In the genomic region with DNA sequence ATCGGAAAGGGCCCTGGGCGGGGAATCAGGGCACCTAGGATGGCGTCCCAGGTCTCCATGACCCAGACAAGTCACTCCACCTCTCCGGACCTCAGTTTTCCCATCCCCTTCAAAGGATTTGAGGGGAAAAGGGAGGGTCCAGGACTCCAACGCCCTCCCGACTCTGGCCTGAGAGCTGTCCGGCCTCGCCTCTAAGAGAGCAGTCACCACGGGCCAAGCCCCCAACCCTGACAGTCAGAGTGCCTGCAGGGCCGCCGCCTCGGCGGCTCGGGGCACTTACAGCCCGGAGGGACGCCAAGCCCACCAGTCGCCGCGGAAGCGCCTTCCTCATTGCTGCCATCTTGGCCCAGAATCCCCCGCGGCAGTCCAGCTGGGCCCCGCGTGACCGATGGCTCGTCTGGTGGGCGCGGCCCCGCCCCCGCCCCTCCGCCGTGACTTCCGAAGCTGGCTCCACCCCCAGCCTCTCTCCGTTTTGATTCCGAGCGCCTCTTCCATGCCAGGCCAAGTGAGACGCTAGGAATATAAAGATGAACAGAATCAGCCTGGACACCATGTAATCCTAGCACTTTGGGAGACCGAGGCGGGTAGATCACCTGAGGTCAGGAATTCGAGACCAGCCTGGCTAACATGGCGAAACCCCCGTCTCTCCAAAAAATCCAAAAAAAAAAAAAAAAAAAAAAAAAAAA, we compare ENCODE assay signal across 8 cellular contexts. TPM values are rescaled to one million over a fixed set of nuclear protein-coding genes. Genes with fewer than 3 reads are reported as not detected.
DNase-seq lines count a peak whose midpoint lies in the region; ATAC-seq, FAIRE-seq and TF ChIP-seq lines count a peak whose summit lies in the region.

A gene (minus strand): TSS at position 354 of the 686 bp plus-strand sequence. CDS start 14 bp downstream, at position 340.

- H3K27ac ChIP-seq in HEK293 (ENCODE audit: extremely low read depth, low read depth, low read length) (peak within 1 kb of the TSS; percentile 57), pancreas (peak within 1 kb of the TSS; percentile 77 to 91 (median 87)), thyroid gland (peak within 1 kb of the TSS; percentile 91 to 99 (median 91))

- intact Hi-C loops in Right ventricle myocardium superior (cut with DNase I) = no loop called here
- intact Hi-C loops in pancreas (cut with DNase I) = no loop called here
- intact Hi-C loops in thyroid gland (cut with DNase I) = loop anchor here (5.0 kb wide), 1 partner anchor 42 kb away; a partner anchor contains a TSS

- no peaks in the 10 kb centered on the region for H3K27me3 ChIP-seq in pancreas
- H3K27me3 ChIP-seq in thyroid gland = no peaks in the 10 kb centered on the region

- 0% methylated on average over 42 of the region's 42 CpGs for WGBS in pancreas, 2 donors
- 0 to 1% methylated on average over 10 to 24 of the region's 42 CpGs for WGBS in thyroid gland, 2 donors

- FAIRE-seq in G401.6 (lab: Jason Lieb, UNC) = peak; percentile 82
- FAIRE-seq in pancreas (lab: Jason Lieb, UNC) = no peak

- H3K4me1 ChIP-seq in HEK293 (ENCODE audit: control insufficient read depth, insufficient read depth, low read length) (no peaks in the 10 kb centered on the region), pancreas (peaks cover 0 to 6% (median 3%) of the 10 kb centered on the region in 3 donors), thyroid gland (peaks cover 0 to 7% of the 10 kb centered on the region in 2 donors)

- no peaks in the 10 kb centered on the region for H3K36me3 ChIP-seq in HEK293 (ENCODE audit: control insufficient read depth in 2 of 2, insufficient read depth in 1 of 2, low read length in 2 of 2)
- H3K36me3 ChIP-seq in pancreas = no peaks in the 10 kb centered on the region
- H3K36me3 ChIP-seq in thyroid gland = no peaks in the 10 kb centered on the region

- TF ChIP-seq POLR2A in thyroid gland (IDR thresholded peaks at IDR 0.05) = peak in 1 of 2 donors; percentile 91

- no peaks in the 10 kb centered on the region for H3K9me3 ChIP-seq in HEK293 (ENCODE audit: control insufficient read depth, insufficient read depth, low read depth, low read length)
- H3K9me3 ChIP-seq in pancreas = no peaks in the 10 kb centered on the region
- no peaks in the 10 kb centered on the region for H3K9me3 ChIP-seq in thyroid gland

- TF ChIP-seq CTCF in HEK293 (tag by site-specific recombination; IDR thresholded peaks at IDR 0.05) (no peak), pancreas (IDR thresholded peaks at IDR 0.05) (no peak), thyroid gland (IDR thresholded peaks at IDR 0.05) (no peak)

- ATAC-seq in Right ventricle myocardium superior (ENCODE audit: poor library complexity) (peak; percentile 100), pancreas (peak; percentile 98 to 100 (median 100))

- peak; percentile 90 for DNase-seq in NCI-H1105 (lab: John Stamatoyannopoulos, UW)
- DNase-seq in SW480 (ENCODE audit: low spot score) = peak; percentile 86
- DNase-seq in activated naive CD8-positive, alpha-beta T cell treated with anti-CD3 and anti-CD28 coated beads, Interleukin-2, amount 50 U/mL, for 16 hours (ENCODE audit: low read depth, low spot score) = peak; percentile 76
- peak; percentile 94 for DNase-seq in Right ventricle myocardium superior
- DNase-seq in pancreas = peak; percentile 86 to 95 (median 92)
- peak; percentile 94 to 95 for DNase-seq in thyroid gland

- peak within 1 kb of the TSS; percentile 97 for H3K4me3 ChIP-seq in HEK293 (ENCODE audit: low read depth, low read length)
- peak within 1 kb of the TSS; percentile 76 to 99 (median 90) for H3K4me3 ChIP-seq in pancreas
- H3K4me3 ChIP-seq in thyroid gland (replicated peaks in 1 of 3) = peak within 1 kb of the TSS; percentile 84 to 97 (median 87)

- CTCF ChIA-PET in HEK293 (lab: Yijun Ruan, JAX) = interaction anchor here (0.6 to 5.7 kb wide), 6 partner anchors 13 to 204 kb away, joined by 3 to 80 read pairs (median 4); a partner anchor contains a TSS

- POLR2A ChIA-PET in HEK293 (lab: Yijun Ruan, JAX) = interaction anchor here (0.6 to 3.1 kb wide), 16 partner anchors 9 to 218 kb away, joined by 3 to 11 read pairs (median 4); a partner anchor contains a TSS

TF ChIP-seq in HEK293, 187 proteins besides CTCF, POLR2A, EP300 and RAD21 (continues in another document):
- TF ChIP-seq HOXC10 (CRISPR knock-in tag; IDR thresholded peaks at IDR 0.05) = no peak
- TF ChIP-seq, protein P1, sequence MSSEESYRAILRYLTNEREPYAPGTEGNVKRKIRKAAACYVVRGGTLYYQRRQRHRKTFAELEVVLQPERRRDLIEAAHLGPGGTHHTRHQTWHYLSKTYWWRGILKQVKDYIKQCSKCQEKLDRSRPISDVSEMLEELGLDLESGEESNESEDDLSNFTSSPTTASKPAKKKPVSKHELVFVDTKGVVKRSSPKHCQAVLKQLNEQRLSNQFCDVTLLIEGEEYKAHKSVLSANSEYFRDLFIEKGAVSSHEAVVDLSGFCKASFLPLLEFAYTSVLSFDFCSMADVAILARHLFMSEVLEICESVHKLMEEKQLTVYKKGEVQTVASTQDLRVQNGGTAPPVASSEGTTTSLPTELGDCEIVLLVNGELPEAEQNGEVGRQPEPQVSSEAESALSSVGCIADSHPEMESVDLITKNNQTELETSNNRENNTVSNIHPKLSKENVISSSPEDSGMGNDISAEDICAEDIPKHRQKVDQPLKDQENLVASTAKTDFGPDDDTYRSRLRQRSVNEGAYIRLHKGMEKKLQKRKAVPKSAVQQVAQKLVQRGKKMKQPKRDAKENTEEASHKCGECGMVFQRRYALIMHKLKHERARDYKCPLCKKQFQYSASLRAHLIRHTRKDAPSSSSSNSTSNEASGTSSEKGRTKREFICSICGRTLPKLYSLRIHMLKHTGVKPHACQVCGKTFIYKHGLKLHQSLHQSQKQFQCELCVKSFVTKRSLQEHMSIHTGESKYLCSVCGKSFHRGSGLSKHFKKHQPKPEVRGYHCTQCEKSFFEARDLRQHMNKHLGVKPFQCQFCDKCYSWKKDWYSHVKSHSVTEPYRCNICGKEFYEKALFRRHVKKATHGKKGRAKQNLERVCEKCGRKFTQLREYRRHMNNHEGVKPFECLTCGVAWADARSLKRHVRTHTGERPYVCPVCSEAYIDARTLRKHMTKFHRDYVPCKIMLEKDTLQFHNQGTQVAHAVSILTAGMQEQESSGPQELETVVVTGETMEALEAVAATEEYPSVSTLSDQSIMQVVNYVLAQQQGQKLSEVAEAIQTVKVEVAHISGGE (tag by site-specific recombination; conservative IDR thresholded peaks at IDR 0.05; ENCODE audit: low read depth) = no peak; the same call in 1 of the 2 replicates
- TF ChIP-seq, protein P2, sequence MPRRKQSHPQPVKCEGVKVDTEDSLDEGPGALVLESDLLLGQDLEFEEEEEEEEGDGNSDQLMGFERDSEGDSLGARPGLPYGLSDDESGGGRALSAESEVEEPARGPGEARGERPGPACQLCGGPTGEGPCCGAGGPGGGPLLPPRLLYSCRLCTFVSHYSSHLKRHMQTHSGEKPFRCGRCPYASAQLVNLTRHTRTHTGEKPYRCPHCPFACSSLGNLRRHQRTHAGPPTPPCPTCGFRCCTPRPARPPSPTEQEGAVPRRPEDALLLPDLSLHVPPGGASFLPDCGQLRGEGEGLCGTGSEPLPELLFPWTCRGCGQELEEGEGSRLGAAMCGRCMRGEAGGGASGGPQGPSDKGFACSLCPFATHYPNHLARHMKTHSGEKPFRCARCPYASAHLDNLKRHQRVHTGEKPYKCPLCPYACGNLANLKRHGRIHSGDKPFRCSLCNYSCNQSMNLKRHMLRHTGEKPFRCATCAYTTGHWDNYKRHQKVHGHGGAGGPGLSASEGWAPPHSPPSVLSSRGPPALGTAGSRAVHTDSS (tag by site-specific recombination; IDR thresholded peaks at IDR 0.05) = peak; percentile 35; the same call in 1 of the 2 replicates
- TF ChIP-seq, protein P3, sequence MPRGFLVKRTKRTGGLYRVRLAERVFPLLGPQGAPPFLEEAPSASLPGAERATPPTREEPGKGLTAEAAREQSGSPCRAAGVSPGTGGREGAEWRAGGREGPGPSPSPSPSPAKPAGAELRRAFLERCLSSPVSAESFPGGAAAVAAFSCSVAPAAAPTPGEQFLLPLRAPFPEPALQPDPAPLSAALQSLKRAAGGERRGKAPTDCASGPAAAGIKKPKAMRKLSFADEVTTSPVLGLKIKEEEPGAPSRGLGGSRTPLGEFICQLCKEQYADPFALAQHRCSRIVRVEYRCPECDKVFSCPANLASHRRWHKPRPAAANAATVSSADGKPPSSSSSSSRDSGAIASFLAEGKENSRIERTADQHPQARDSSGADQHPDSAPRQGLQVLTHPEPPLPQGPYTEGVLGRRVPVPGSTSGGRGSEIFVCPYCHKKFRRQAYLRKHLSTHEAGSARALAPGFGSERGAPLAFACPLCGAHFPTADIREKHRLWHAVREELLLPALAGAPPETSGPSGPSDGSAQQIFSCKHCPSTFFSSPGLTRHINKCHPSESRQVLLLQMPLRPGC (tag by site-specific recombination; IDR thresholded peaks at IDR 0.05) = no peak
- TF ChIP-seq ZNF121 (tag by site-specific recombination; IDR thresholded peaks at IDR 0.05) = no peak
- no peak for TF ChIP-seq TCF7L2 (IDR thresholded peaks at IDR 0.05; ENCODE audit: borderline replicate concordance, low read depth, low read length)
- no peak for TF ChIP-seq ZNF248 (tag by site-specific recombination; IDR thresholded peaks at IDR 0.05)
- peak; percentile 79 for TF ChIP-seq SP3 (tag by site-specific recombination; IDR thresholded peaks at IDR 0.05)
- no peak for TF ChIP-seq ZNF211 (tag by site-specific recombination; IDR thresholded peaks at IDR 0.05; ENCODE audit: low read depth)
- TF ChIP-seq SP7 (tag by site-specific recombination; IDR thresholded peaks at IDR 0.05) = peak; percentile 48; the same call in 1 of the 2 replicates
- TF ChIP-seq ZXDB (tag by site-specific recombination; IDR thresholded peaks at IDR 0.05) = peak; percentile 75; the same call in 1 of the 2 replicates
- TF ChIP-seq, protein P4, sequence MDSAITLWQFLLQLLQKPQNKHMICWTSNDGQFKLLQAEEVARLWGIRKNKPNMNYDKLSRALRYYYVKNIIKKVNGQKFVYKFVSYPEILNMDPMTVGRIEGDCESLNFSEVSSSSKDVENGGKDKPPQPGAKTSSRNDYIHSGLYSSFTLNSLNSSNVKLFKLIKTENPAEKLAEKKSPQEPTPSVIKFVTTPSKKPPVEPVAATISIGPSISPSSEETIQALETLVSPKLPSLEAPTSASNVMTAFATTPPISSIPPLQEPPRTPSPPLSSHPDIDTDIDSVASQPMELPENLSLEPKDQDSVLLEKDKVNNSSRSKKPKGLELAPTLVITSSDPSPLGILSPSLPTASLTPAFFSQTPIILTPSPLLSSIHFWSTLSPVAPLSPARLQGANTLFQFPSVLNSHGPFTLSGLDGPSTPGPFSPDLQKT (IDR thresholded peaks at IDR 0.05; ENCODE audit: borderline replicate concordance, low read depth, low read length) = no peak
- TF ChIP-seq ZFP37 (tag by site-specific recombination; IDR thresholded peaks at IDR 0.05) = peak; percentile 76; the same call in 1 of the 2 replicates

RNA-seq across cellular contexts. Expression of the gene that starts here (rescaled TPM):
- total RNA-seq in Right ventricle myocardium superior (34.3 TPM), pancreas (10 to 100 TPM; 16.2 to 26.0 (median 16.9) TPM), thyroid gland (10 to 100 TPM; 35.8 to 84.3 (median 57.0) TPM)
- polyA plus RNA-seq in pancreas = 10 to 100 TPM; 18.9 to 27.0 TPM

Comparison
In these comparisons a context has a peak if more than half of its experiments do, and no peak if none do; other contexts are left out.
1. Peak in every context shown above with its lines: DNase-seq, ATAC-seq, H3K4me3 ChIP-seq and H3K27ac ChIP-seq.